Comparison of ENCODE assay signal across 8 cellular contexts in the genomic region with DNA sequence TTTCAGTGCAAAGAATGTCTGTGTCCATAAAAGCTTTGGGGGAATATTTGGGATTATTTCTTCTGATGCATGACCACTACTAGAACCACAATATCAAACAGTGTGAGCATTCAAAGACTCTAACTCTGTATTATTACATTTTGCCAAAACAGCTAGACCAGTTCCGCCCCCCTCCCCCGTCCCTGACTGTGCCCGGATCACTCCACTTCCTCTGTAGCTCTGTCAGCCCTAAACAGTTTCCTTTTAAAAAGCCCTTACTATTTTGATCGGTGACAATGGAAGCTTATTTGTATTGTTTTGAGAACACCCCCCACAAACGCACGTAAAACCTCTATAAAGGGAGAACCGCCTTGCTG. TPM values are rescaled to one million over a fixed set of nuclear protein-coding genes. Genes with fewer than 3 reads are reported as not detected.
A peak's percentile ranks its signal among the peaks of the same experiment; 100 is the strongest.
DNase-seq lines count a peak whose midpoint lies in the region; ATAC-seq and TF ChIP-seq lines count a peak whose summit lies in the region.

No MANE protein-coding gene starts in this region.

- no peaks in the 10 kb centered on the region for H3K9me3 Mint-ChIP-seq in CD8-positive, alpha-beta T cell
- H3K9me3 Mint-ChIP-seq in brain = peaks cover 0 to 6% (median 0%) of the 10 kb centered on the region in 5 experiments

- peak in 2 of 7 experiments; percentile 21 to 51 for DNase-seq in CD8-positive, alpha-beta T cell
- peak; percentile 50 for DNase-seq in NCI-H2196 treated with DMSO at 0.1 percent for 48 hours (lab: John Stamatoyannopoulos, UW; ENCODE audit: unreplicated experiment)
- no peak for DNase-seq in left lobe of liver (ENCODE audit: low spot score)
- no peak for DNase-seq in thoracic aorta (ENCODE audit: low spot score)
- DNase-seq in HEK293T (ENCODE audit: extremely low spot score) = no peak
- no peak for DNase-seq in 8988T

- H3K27me3 ChIP-seq in CD8-positive, alpha-beta T cell (ENCODE audit: insufficient read depth, low read length) = no peaks in the 10 kb centered on the region
- peaks cover 20% of the 10 kb centered on the region for H3K27me3 ChIP-seq in thoracic aorta (replicated peaks; ENCODE audit: insufficient read depth)

- peak overlapping the region; percentile 54 for H3K4me3 ChIP-seq in CD8-positive, alpha-beta T cell (ENCODE audit: low read depth, low read length)
- peak overlapping the region; percentile 70 for H3K4me3 ChIP-seq in thoracic aorta

- no peaks in the 10 kb centered on the region for H3K36me3 Mint-ChIP-seq in CD8-positive, alpha-beta T cell
- H3K36me3 Mint-ChIP-seq in brain = no peaks in the 10 kb centered on the region

- peak overlapping the region; percentile 24 for H3K27ac ChIP-seq in CD8-positive, alpha-beta T cell (ENCODE audit: low read depth, low read length)
- peak overlapping the region in 1 of 2 donors; percentile 19 for H3K27ac ChIP-seq in thoracic aorta

- H3K27me3 Mint-ChIP-seq in CD8-positive, alpha-beta T cell (ENCODE audit: low read depth) = peaks cover 24% of the 10 kb centered on the region
- H3K27me3 Mint-ChIP-seq in brain = peaks cover 78% of the 10 kb centered on the region

- peak; percentile 81 for ATAC-seq in CD8-positive, alpha-beta T cell
- peak; percentile 51 for ATAC-seq in left lobe of liver
- no peak for ATAC-seq in thoracic aorta (ENCODE audit: insufficient number of reproducible peaks, low FRiP score, low read depth)
- ATAC-seq in GM21390 (IDR thresholded peaks at IDR 0.05; ENCODE audit: unreplicated experiment) = no peak

- intact Hi-C loops in CD8-positive, alpha-beta T cell (cut with DNase I, micrococcal nuclease) = no loop called here

- POLR2A ChIA-PET in CD8-positive, alpha-beta T cell (lab: Charles Lee) = no interaction called here
- POLR2A ChIA-PET in HEK293T (lab: Yijun Ruan, JAX) = no interaction called here

- H3K4me1 ChIP-seq in CD8-positive, alpha-beta T cell (ENCODE audit: insufficient read depth, low read length) = peaks cover 13% of the 10 kb centered on the region
- peaks cover 3 to 15% of the 10 kb centered on the region in 2 donors for H3K4me1 ChIP-seq in thoracic aorta (ENCODE audit: control insufficient read depth in 1 of 2, low read depth in 2 of 2)

- peak overlapping the region; percentile 66 for H3K27ac Mint-ChIP-seq in CD8-positive, alpha-beta T cell
- H3K27ac Mint-ChIP-seq in brain = peak overlapping the region in 3 of 5 experiments; percentile 11 to 72 (median 63)

- no peaks in the 10 kb centered on the region for H3K36me3 ChIP-seq in CD8-positive, alpha-beta T cell (ENCODE audit: insufficient read depth, low read length)
- H3K36me3 ChIP-seq in thoracic aorta = no peaks in the 10 kb centered on the region

- H3K9me3 ChIP-seq in CD8-positive, alpha-beta T cell (ENCODE audit: low read length) = no peaks in the 10 kb centered on the region
- H3K9me3 ChIP-seq in thoracic aorta = no peaks in the 10 kb centered on the region

- H3K4me1 Mint-ChIP-seq in CD8-positive, alpha-beta T cell (ENCODE audit: low read depth) = peaks cover 14% of the 10 kb centered on the region
- peaks cover 15% of the 10 kb centered on the region for H3K4me1 Mint-ChIP-seq in brain

- CTCF ChIA-PET in CD8-positive, alpha-beta T cell (lab: Charles Lee) = interaction anchor here (0.8 to 5.3 kb wide), 7 partner anchors 11 to 162 kb away, joined by 3 to 40 read pairs (median 3); no protein-coding TSS in a partner anchor
- CTCF ChIA-PET in HEK293T (lab: Yijun Ruan, JAX) = interaction anchor here (0.6 to 1.6 kb wide), 3 partner anchors 11 to 17 kb away, joined by 3 to 6 read pairs (median 5); no protein-coding TSS in a partner anchor

- no peak for TF ChIP-seq CTCF in CD8-positive, alpha-beta T cell (IDR thresholded peaks at IDR 0.05)
- no peak for TF ChIP-seq CTCF in brain (conservative IDR thresholded peaks at IDR 0.05)
- no peak for TF ChIP-seq CTCF in thoracic aorta (IDR thresholded peaks at IDR 0.05)

- peak overlapping the region; percentile 88 for H3K4me3 Mint-ChIP-seq in CD8-positive, alpha-beta T cell
- peak overlapping the region; percentile 79 to 87 (median 83) for H3K4me3 Mint-ChIP-seq in brain

TF ChIP-seq in HEK293T, 16 proteins besides CTCF, POLR2A, EP300 and RAD21:
- TF ChIP-seq BHLHE40 (IDR thresholded peaks at IDR 0.05; ENCODE audit: borderline replicate concordance) (no peak), ELF4 (IDR thresholded peaks at IDR 0.05) (no peak), NFRKB (IDR thresholded peaks at IDR 0.05) (no peak), ARNT (IDR thresholded peaks at IDR 0.05) (no peak), FOXK2 (IDR thresholded peaks at IDR 0.05) (no peak), HDGF (IDR thresholded peaks at IDR 0.05; ENCODE audit: borderline replicate concordance) (no peak), ZNF384 (IDR thresholded peaks at IDR 0.05) (no peak), CTBP1 (IDR thresholded peaks at IDR 0.05; ENCODE audit: borderline replicate concordance) (no peak)
- TF ChIP-seq, protein P1, sequence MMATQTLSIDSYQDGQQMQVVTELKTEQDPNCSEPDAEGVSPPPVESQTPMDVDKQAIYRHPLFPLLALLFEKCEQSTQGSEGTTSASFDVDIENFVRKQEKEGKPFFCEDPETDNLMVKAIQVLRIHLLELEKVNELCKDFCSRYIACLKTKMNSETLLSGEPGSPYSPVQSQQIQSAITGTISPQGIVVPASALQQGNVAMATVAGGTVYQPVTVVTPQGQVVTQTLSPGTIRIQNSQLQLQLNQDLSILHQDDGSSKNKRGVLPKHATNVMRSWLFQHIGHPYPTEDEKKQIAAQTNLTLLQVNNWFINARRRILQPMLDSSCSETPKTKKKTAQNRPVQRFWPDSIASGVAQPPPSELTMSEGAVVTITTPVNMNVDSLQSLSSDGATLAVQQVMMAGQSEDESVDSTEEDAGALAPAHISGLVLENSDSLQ (IDR thresholded peaks at IDR 0.05) = no peak

RNA-seq across cellular contexts. Expression of gene EPHB3, which starts 36.6 kb away (rescaled TPM):
- total RNA-seq in CD8-positive, alpha-beta T cell = not detected
- polyA plus RNA-seq in brain (ENCODE audit: insufficient read depth, low read depth, low replicate concordance) = 17.0 TPM
- total RNA-seq in left lobe of liver (0.65 TPM), thoracic aorta (1 to 10 TPM; 2.8 to 5.0 TPM)

Comparison
In these comparisons a context has a peak if more than half of its experiments do, and no peak if none do; other contexts are left out.
1. ATAC-seq: peak in CD8-positive, alpha-beta T cell (single experiment) and left lobe of liver (single experiment); none in thoracic aorta (single experiment) and GM21390 (single experiment).